In genomic region chr13:43785166-43785680, GRCh38 we compare ENCODE assay signal across 8 cellular contexts. TPM values are rescaled to one million over a fixed set of nuclear protein-coding genes. Genes with fewer than 3 reads are reported as not detected.
DNase-seq lines count a peak whose midpoint lies in the region; ATAC-seq, FAIRE-seq and TF ChIP-seq lines count a peak whose summit lies in the region.

No MANE protein-coding gene starts in this region.

- H3K23ac ChIP-seq in mesendoderm (ENCODE audit: low read length) = no peak overlapping the region

- H3K18ac ChIP-seq in mesendoderm (ENCODE audit: low read length) = no peak overlapping the region

- 27 to 37% (median 29%) methylated on average over 12 of the region's 12 CpGs for WGBS in heart left ventricle, 4 donors
- no CpG with 5 or more reads among the region's 12 CpGs for WGBS in mesendoderm (ENCODE audit: extremely low coverage, insufficient coverage, low lambda C conversion rate)

- no peaks in the 10 kb centered on the region for H3K79me2 ChIP-seq in mesendoderm (ENCODE audit: control insufficient read depth, insufficient read depth, low read length)

- no peak overlapping the region for H2BK15ac ChIP-seq in mesendoderm (replicated peaks; ENCODE audit: low read depth)

- H4K8ac ChIP-seq in mesendoderm (ENCODE audit: low read depth, low read length) = no peak overlapping the region

- H4K5ac ChIP-seq in mesendoderm (ENCODE audit: low read length) = no peak overlapping the region

- no peak for FAIRE-seq in GM19239 (lab: Jason Lieb, UNC)

- ATAC-seq in heart left ventricle = no peak
- no peak for ATAC-seq in Right ventricle myocardium superior (ENCODE audit: poor library complexity)

- no peak for TF ChIP-seq POLR2A in heart left ventricle (IDR thresholded peaks at IDR 0.05)
- no peak for TF ChIP-seq POLR2A in breast epithelium (IDR thresholded peaks at IDR 0.05)
- TF ChIP-seq POLR2A in uterus (IDR thresholded peaks at IDR 0.05) = no peak

- H3K4me1 ChIP-seq in heart left ventricle (peaks cover 0 to 38% (median 9%) of the 10 kb centered on the region in 12 donors), breast epithelium (no peaks in the 10 kb centered on the region), mesendoderm (ENCODE audit: control insufficient read depth, low read depth, low read length) (peaks cover 2% of the 10 kb centered on the region), uterus (peaks cover 0 to 4% of the 10 kb centered on the region in 2 donors)

- H3K56ac ChIP-seq in mesendoderm (ENCODE audit: low read length) = no peak overlapping the region

- H3K9me3 ChIP-seq in heart left ventricle (no peaks in the 10 kb centered on the region), breast epithelium (no peaks in the 10 kb centered on the region), uterus (no peaks in the 10 kb centered on the region)

- no peaks in the 10 kb centered on the region for H3K36me3 ChIP-seq in heart left ventricle
- H3K36me3 ChIP-seq in breast epithelium = no peaks in the 10 kb centered on the region
- H3K36me3 ChIP-seq in mesendoderm (ENCODE audit: control insufficient read depth, insufficient read depth, low read length) = no peaks in the 10 kb centered on the region
- no peaks in the 10 kb centered on the region for H3K36me3 ChIP-seq in uterus

- H2BK120ac ChIP-seq in mesendoderm (ENCODE audit: low read depth, low read length) = no peak overlapping the region

- H3K9ac ChIP-seq in mesendoderm (ENCODE audit: low read length) = no peak overlapping the region

- no peak overlapping the region for H3K4ac ChIP-seq in mesendoderm (ENCODE audit: low read depth, low read length)

- TF ChIP-seq CTCF in heart left ventricle (IDR thresholded peaks at IDR 0.05) = no peak
- no peak for TF ChIP-seq CTCF in breast epithelium (IDR thresholded peaks at IDR 0.05)
- no peak for TF ChIP-seq CTCF in uterus (IDR thresholded peaks at IDR 0.05)

- DNase-seq in heart left ventricle = no peak
- DNase-seq in Right ventricle myocardium superior = no peak
- no peak for DNase-seq in breast epithelium (ENCODE audit: low spot score in 2 of 2)
- peak; percentile 25 for DNase-seq in mesendoderm
- no peak for DNase-seq in uterus
- no peak for DNase-seq in GM19239 (ENCODE audit: insufficient read length, low spot score)
- DNase-seq in germinal center (ENCODE audit: low spot score) = no peak
- no peak for DNase-seq in posterior vena cava (ENCODE audit: low spot score)

- peaks cover 0 to 35% (median 0%) of the 10 kb centered on the region in 9 donors for H3K27me3 ChIP-seq in heart left ventricle
- H3K27me3 ChIP-seq in breast epithelium = no peaks in the 10 kb centered on the region
- H3K27me3 ChIP-seq in mesendoderm (ENCODE audit: insufficient read depth, low read length, poor library complexity) = peaks cover 2% of the 10 kb centered on the region
- H3K27me3 ChIP-seq in uterus = no peaks in the 10 kb centered on the region

- peak overlapping the region in 9 of 12 donors; percentile 70 to 88 (median 83) for H3K27ac ChIP-seq in heart left ventricle
- peak overlapping the region in 1 of 2 donors; percentile 45 for H3K27ac ChIP-seq in breast epithelium
- no peak overlapping the region for H3K27ac ChIP-seq in mesendoderm (ENCODE audit: low read depth, low read length)
- H3K27ac ChIP-seq in uterus = peak overlapping the region; percentile 86 to 89

- intact Hi-C loops in heart left ventricle (cut with DNase I) = loop anchor here in 7 of 10 donors (5.0 to 10.0 kb wide), 11 partner anchors 98 to 698 kb away; no protein-coding TSS in a partner anchor
- intact Hi-C loops in Right ventricle myocardium superior (cut with DNase I) = no loop called here
- intact Hi-C loops in breast epithelium (cut with DNase I; ENCODE audit: low total_unique reads) = no loop called here
- intact Hi-C loops in uterus (cut with DNase I; ENCODE audit: low total_unique reads) = no loop called here
- intact Hi-C loops in posterior vena cava (cut with DNase I) = no loop called here

- H3K4me2 ChIP-seq in mesendoderm (ENCODE audit: low read length) = peak overlapping the region; percentile 27

- H3K4me3 ChIP-seq in heart left ventricle = peak overlapping the region; percentile 17 to 86 (median 69)
- H3K4me3 ChIP-seq in breast epithelium = peak overlapping the region in 2 of 3 donors; percentile 66 to 73
- no peak overlapping the region for H3K4me3 ChIP-seq in mesendoderm (ENCODE audit: low read length)
- H3K4me3 ChIP-seq in uterus = peak overlapping the region; percentile 64 to 72

- no peak overlapping the region for H2BK5ac ChIP-seq in mesendoderm (ENCODE audit: low read length)

- no peak overlapping the region for H2AK5ac ChIP-seq in mesendoderm (ENCODE audit: low read length)

- H3K79me1 ChIP-seq in mesendoderm (ENCODE audit: low read length) = no peaks in the 10 kb centered on the region

RNA-seq across cellular contexts. Expression of gene ENOX1, which starts 1.5 kb away (rescaled TPM):
- 10 to 100 TPM in 1 of 9 donors, 1 to 10 TPM in 8; 3.7 to 10.1 (median 5.5) TPM for total RNA-seq in heart left ventricle
- polyA plus RNA-seq in heart left ventricle = 1 to 10 TPM; 2.0 to 2.9 TPM
- 7.5 TPM for total RNA-seq in Right ventricle myocardium superior
- 1 to 10 TPM; 1.9 to 2.3 (median 2.0) TPM for total RNA-seq in breast epithelium
- polyA plus RNA-seq in mesendoderm (2013, experiment 1 of 2) = 0.14 TPM
- polyA plus RNA-seq in mesendoderm (2013, experiment 2 of 2) = 0.18 TPM
- total RNA-seq in uterus = 10 to 100 TPM in 1 of 4 donors, 1 to 10 TPM in 3; 3.6 to 18.7 (median 5.7) TPM
- total RNA-seq in posterior vena cava = 1 to 10 TPM; 2.7 to 5.3 TPM

Comparison
In these comparisons a context has a peak if more than half of its experiments do, and no peak if none do; other contexts are left out.
1. intact Hi-C loops: an anchor here in heart left ventricle (5.0 to 10.0 kb wide); none called in Right ventricle myocardium superior, breast epithelium, uterus and posterior vena cava.